8 cellular contexts compared by ENCODE assay signal in the genomic region with DNA sequence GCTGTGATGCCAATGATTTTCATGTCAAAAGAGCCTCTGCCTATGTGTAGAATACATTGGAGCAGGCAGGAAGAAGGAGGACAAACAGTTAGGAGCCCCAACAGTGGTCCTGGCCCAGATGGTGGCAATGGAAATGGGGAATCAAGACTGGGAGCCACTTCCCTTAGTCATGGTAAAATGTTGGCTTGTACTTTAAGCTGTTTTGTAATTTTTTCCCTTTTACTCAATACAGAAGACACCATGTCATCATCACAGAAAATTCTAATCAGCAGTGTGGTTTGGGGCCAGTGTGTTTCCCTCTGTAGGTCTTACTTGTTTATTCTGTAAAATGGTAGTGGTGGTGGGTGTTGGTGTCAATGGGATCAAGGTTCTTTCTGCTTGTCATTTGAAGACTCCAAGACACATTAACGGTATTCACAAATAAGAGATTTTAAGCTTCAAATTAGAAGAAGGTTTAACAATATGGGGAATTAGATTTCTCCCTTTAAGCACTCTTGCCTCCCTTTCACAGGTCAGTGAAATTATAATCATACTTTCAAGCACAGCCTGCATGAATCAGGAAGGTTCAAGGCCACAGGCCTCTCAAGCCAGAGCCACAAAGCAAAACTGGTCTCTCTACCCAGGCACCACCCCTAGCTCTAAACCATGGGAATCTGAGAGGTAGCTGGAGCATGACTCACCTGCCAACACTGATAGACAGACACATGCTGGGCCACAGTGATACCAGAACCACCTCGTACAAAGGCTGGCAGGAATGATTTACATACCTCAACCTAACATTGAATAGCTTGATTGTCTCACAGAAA. TPM values are rescaled to one million over a fixed set of nuclear protein-coding genes. Genes with fewer than 3 reads are reported as not detected.
A peak's percentile ranks its signal among the peaks of the same experiment; 100 is the strongest.
DNase-seq lines count a peak whose midpoint lies in the region; ATAC-seq and TF ChIP-seq lines count a peak whose summit lies in the region.

No MANE protein-coding gene starts in this region.

- no peaks in the 10 kb centered on the region for H3K9me3 ChIP-seq in left ventricle myocardium inferior (replicated peaks)
- no peaks in the 10 kb centered on the region for H3K9me3 ChIP-seq in HUES48 (ENCODE audit: control insufficient read depth, insufficient read depth, low read length)
- no peaks in the 10 kb centered on the region for H3K9me3 ChIP-seq in adrenal gland (replicated peaks in 1 of 3)
- H3K9me3 ChIP-seq in trophoblast cell (ENCODE audit: insufficient read depth, low read depth, low read length), result no peaks in the 10 kb centered on the region

- intact Hi-C loops in left ventricle myocardium inferior (cut with micrococcal nuclease) (no loop called here), Right ventricle myocardium inferior (cut with DNase I) (no loop called here), adrenal gland (cut with DNase I) (no loop called here)

- 42 to 47% (median 45%) methylated on average over 2 of the region's 2 CpGs for WGBS in adrenal gland, 4 donors
- WGBS in trophoblast cell (ENCODE audit: extremely low coverage, insufficient coverage, insufficient read length), result no CpG with 5 or more reads among the region's 2 CpGs

- H2AK5ac ChIP-seq in trophoblast cell (ENCODE audit: low read length), result no peak overlapping the region

- H3K27ac ChIP-seq in left ventricle myocardium inferior (replicated peaks) (peak overlapping the region; percentile 2), HUES48 (ENCODE audit: low read depth, low read length) (peak overlapping the region; percentile 81), adrenal gland (peak overlapping the region; percentile 85 to 91 (median 87)), trophoblast cell (ENCODE audit: low read depth, low read length) (peak overlapping the region; percentile 83)

- no peak overlapping the region for H2AFZ ChIP-seq in trophoblast cell (ENCODE audit: insufficient read depth, low read length, poor library complexity)

- no peak for TF ChIP-seq CTCF in left ventricle myocardium inferior (IDR thresholded peaks at IDR 0.05; ENCODE audit: borderline replicate concordance)
- no peak for TF ChIP-seq CTCF in adrenal gland (IDR thresholded peaks at IDR 0.05)

- peak overlapping the region; percentile 84 for H2BK12ac ChIP-seq in trophoblast cell (ENCODE audit: low read length)

- no peak overlapping the region for H4K12ac ChIP-seq in trophoblast cell (ENCODE audit: low read depth, low read length)

- H3K23ac ChIP-seq in trophoblast cell (ENCODE audit: low read length), result no peak overlapping the region

- peak overlapping the region; percentile 69 for H3K14ac ChIP-seq in trophoblast cell (ENCODE audit: low read length)

- H3K18ac ChIP-seq in trophoblast cell (ENCODE audit: low read length), result no peak overlapping the region

- H3K79me1 ChIP-seq in trophoblast cell (ENCODE audit: low read length), result peaks cover 21% of the 10 kb centered on the region

- DNase-seq in left ventricle myocardium inferior (no peak), Right ventricle myocardium inferior (ENCODE audit: missing footprints) (no peak), adrenal gland (peak; percentile 77 to 92 (median 91)), trophoblast cell (peak; percentile 93 to 94), cerebellar cortex (ENCODE audit: low spot score) (no peak), hypothalamus (lab: John Stamatoyannopoulos, UW) (no peak), DMS114 treated with DMSO at 0.1 percent for 48 hours (lab: John Stamatoyannopoulos, UW; ENCODE audit: unreplicated experiment) (no peak)

- peak overlapping the region; percentile 88 for H4K91ac ChIP-seq in trophoblast cell (ENCODE audit: low read depth, low read length)

- H4K8ac ChIP-seq in trophoblast cell (ENCODE audit: low read depth, low read length), result peak overlapping the region; percentile 59

- no peak overlapping the region for H3K4ac ChIP-seq in trophoblast cell (ENCODE audit: low read depth, low read length)

- peaks cover 16% of the 10 kb centered on the region for H3K36me3 ChIP-seq in left ventricle myocardium inferior
- peaks cover 6% of the 10 kb centered on the region for H3K36me3 ChIP-seq in HUES48 (ENCODE audit: control insufficient read depth, insufficient read depth, low read length)
- peaks cover 0 to 5% of the 10 kb centered on the region in 2 donors for H3K36me3 ChIP-seq in adrenal gland (replicated peaks in 1 of 2)
- peaks cover 6 to 13% of the 10 kb centered on the region in 2 experiments for H3K36me3 ChIP-seq in trophoblast cell (ENCODE audit: control insufficient read depth in 1 of 2, insufficient read depth in 2 of 2, low read length in 2 of 2)

- H2BK120ac ChIP-seq in trophoblast cell (ENCODE audit: insufficient read depth, low read length, poor library complexity), result peak overlapping the region; percentile 78

- H3K9ac ChIP-seq in HUES48 (ENCODE audit: low read depth, low read length), result no peak overlapping the region
- H3K9ac ChIP-seq in trophoblast cell (ENCODE audit: low read length), result no peak overlapping the region

- no peak overlapping the region for H3K4me3 ChIP-seq in left ventricle myocardium inferior
- H3K4me3 ChIP-seq in HUES48 (ENCODE audit: low read depth, low read length), result no peak overlapping the region
- no peak overlapping the region for H3K4me3 ChIP-seq in adrenal gland
- no peak overlapping the region for H3K4me3 ChIP-seq in trophoblast cell (ENCODE audit: low read depth, low read length)

- peaks cover 7% of the 10 kb centered on the region for H3K79me2 ChIP-seq in trophoblast cell (ENCODE audit: control insufficient read depth, insufficient read depth, low read length, poor library complexity)

- no peak overlapping the region for H3K4me2 ChIP-seq in trophoblast cell (ENCODE audit: low read length)

- no peak for ATAC-seq in Right ventricle myocardium inferior

- H3K4me1 ChIP-seq in left ventricle myocardium inferior, result peaks cover 81% of the 10 kb centered on the region
- H3K4me1 ChIP-seq in HUES48 (ENCODE audit: control insufficient read depth, insufficient read depth, low read length), result peaks cover 13% of the 10 kb centered on the region
- H3K4me1 ChIP-seq in adrenal gland (replicated peaks in 1 of 2), result peaks cover 54 to 99% of the 10 kb centered on the region in 2 donors
- peaks cover 27 to 28% of the 10 kb centered on the region in 2 experiments for H3K4me1 ChIP-seq in trophoblast cell (ENCODE audit: control insufficient read depth in 1 of 2, insufficient read depth in 2 of 2, low read length in 2 of 2)

- H3K27me3 ChIP-seq in left ventricle myocardium inferior (ENCODE audit: low read depth) (no peaks in the 10 kb centered on the region), HUES48 (ENCODE audit: control insufficient read depth, insufficient read depth, low read length) (no peaks in the 10 kb centered on the region), adrenal gland (no peaks in the 10 kb centered on the region), trophoblast cell (ENCODE audit: insufficient read depth, low read length) (no peaks in the 10 kb centered on the region)

- peak in 1 of 2 donors; percentile 55 for TF ChIP-seq POLR2A in adrenal gland (IDR thresholded peaks at IDR 0.05)

- peak overlapping the region; percentile 84 for H2BK5ac ChIP-seq in trophoblast cell (ENCODE audit: low read depth, low read length, poor library complexity)

RNA-seq across cellular contexts. Expression of gene SIAH2, which starts 24.9 kb away (rescaled TPM):
- 23.0 TPM for total RNA-seq in left ventricle myocardium inferior
- 20.6 TPM for total RNA-seq in Right ventricle myocardium inferior
- total RNA-seq in adrenal gland, result 100 to 1,000 TPM in 6 of 8 donors, 10 to 100 TPM in 2; 59.8 to 216 (median 121) TPM
- polyA plus RNA-seq in adrenal gland, result 10 to 100 TPM; 22.1 to 75.6 (median 24.3) TPM
- polyA plus RNA-seq in trophoblast cell (2013), result 85.5 and 90.6 TPM in 2 replicates

RNA-seq across cellular contexts. Expression of gene ERICH6, which starts 34.4 kb away (rescaled TPM):
- total RNA-seq in left ventricle myocardium inferior (0.55 TPM), Right ventricle myocardium inferior (not detected), adrenal gland (under 1 TPM in 3 of 8 donors, not detected in 5; 0.46 to 0.55 (median 0.47) TPM)
- not detected for polyA plus RNA-seq in adrenal gland
- polyA plus RNA-seq in trophoblast cell (2013), result 0.03 and 0.06 TPM in 2 replicates

Comparison
In these comparisons a context has a peak if more than half of its experiments do, and no peak if none do; other contexts are left out.
1. DNase-seq: peak in adrenal gland (7 of 7) and trophoblast cell (2 of 2); none in left ventricle myocardium inferior (single experiment), Right ventricle myocardium inferior (single experiment), cerebellar cortex (single experiment), hypothalamus (0 of 51) and DMS114 treated with DMSO at 0.1 percent for 48 hours (single experiment).
2. H3K27ac ChIP-seq: peak in every context shown above with its lines; median percentile 87 in adrenal gland; 83 in trophoblast cell; 81 in HUES48; 2 in left ventricle myocardium inferior.